In genomic region chr21:42525676-42526378, GRCh38 we compare ENCODE assay signal across 12 cellular contexts. TPM values are rescaled to one million over a fixed set of nuclear protein-coding genes. Genes with fewer than 3 reads are reported as not detected.
DNase-seq lines count a peak whose midpoint lies in the region; ATAC-seq, FAIRE-seq and TF ChIP-seq lines count a peak whose summit lies in the region.
"Had no signal": no experiment of that assay in that cellular context is flagged by ENCODE, and none has a peak within 500 bp of the region (broad histone marks: within the 10 kb centered on the region; RNA-seq: fewer than 3 reads in every experiment).

No MANE protein-coding gene starts in this region.

- H3K9ac ChIP-seq in HepG2 (ENCODE audit: insufficient read depth, low read depth, low read length) = no peak overlapping the region
- H3K9ac ChIP-seq in stomach smooth muscle (ENCODE audit: low read length in 2 of 2) = peak overlapping the region in 1 of 2 donors; percentile 21

- no peak for TF ChIP-seq POLR2A in HepG2 (IDR thresholded peaks at IDR 0.05; ENCODE audit: insufficient read depth in 1 of 2, low read depth in 2 of 2, low read length in 2 of 2)

- no peak overlapping the region for H2AFZ ChIP-seq in OCI-LY7 (ENCODE audit: low read length)
- no peak overlapping the region for H2AFZ ChIP-seq in HepG2 (ENCODE audit: low read length)

- in situ Hi-C loops in HepG2 (cut with HindIII; ENCODE audit: extremely low pct_ligation_motif_present, low pct_unique_long_range_greater_than_20kb) = no loop called here

- TF ChIP-seq EP300 in HepG2 (IDR thresholded peaks at IDR 0.05; ENCODE audit: low read depth in 2 of 2, low read length in 2 of 2) (no peak), HepG2 (CRISPR knock-in tag; IDR thresholded peaks at IDR 0.05; ENCODE audit: borderline replicate concordance) (no peak)

- H3K36me3 ChIP-seq in OCI-LY7 (ENCODE audit: insufficient read depth, low read length) = peaks cover 91% of the 10 kb centered on the region
- H3K36me3 ChIP-seq in HepG2 (replicated peaks in 1 of 2; ENCODE audit: control insufficient read depth in 1 of 2, insufficient read depth in 2 of 2, low read length in 2 of 2) = no peaks in the 10 kb centered on the region
- H3K36me3 ChIP-seq in stomach smooth muscle (ENCODE audit: control insufficient read depth in 2 of 2, insufficient read depth in 2 of 2, low read length in 2 of 2) = peaks cover 0 to 6% of the 10 kb centered on the region in 2 donors
- H3K36me3 ChIP-seq: right atrium auricular region had no signal

- BruUV-seq in OCI-LY7 (replicated peaks; lab: Mats Ljungman, UMichigan) (TSS peak; percentile 52), HepG2 (replicated peaks; lab: Mats Ljungman, UMichigan) (no TSS peak)

- DNase-seq in activated effector memory CD4-positive, alpha-beta T cell treated with anti-CD3 and anti-CD28 coated beads, Interleukin-2, amount 50 U/mL, for 16 hours = peak; percentile 5
- no peak for DNase-seq in activated effector memory CD4-positive, alpha-beta T cell treated with Interleukin-2 at 50 U/mL for 16 hours
- DNase-seq in OCI-LY7 (ENCODE audit: low spot score) (no peak), HepG2 (ENCODE audit: low spot score) (no peak), AG20443 (ENCODE audit: low spot score) (no peak), retina (no peak)
- DNase-seq: activated T-cell treated with anti-CD3 and anti-CD28 coated beads for 4 hours, PC-3 had no signal

- H4K20me1 ChIP-seq in OCI-LY7 (ENCODE audit: insufficient read depth, low read length) (no peaks in the 10 kb centered on the region), HepG2 (ENCODE audit: insufficient read depth, low read length) (no peaks in the 10 kb centered on the region)

- POLR2A ChIA-PET in OCI-LY7 (lab: Charles Lee) (interaction anchor here (0.8 to 3.5 kb wide), 4 partner anchors 11 to 64 kb away, joined by 3 to 32 read pairs (median 4); no protein-coding TSS in a partner anchor), HepG2 (lab: Yijun Ruan, JAX) (interaction anchor here (0.8 kb wide), 1 partner anchor 11 kb away, joined by 3 read pairs; no protein-coding TSS in a partner anchor)

- CTCF ChIA-PET in OCI-LY7 (lab: Charles Lee; ENCODE audit: unreplicated experiment) (interaction anchor here (0.7 to 2.9 kb wide), 3 partner anchors 8 to 35 kb away, joined by 3 to 12 read pairs (median 3); no protein-coding TSS in a partner anchor), HepG2 (lab: Yijun Ruan, JAX; ENCODE audit: low intra/inter-chr PET ratio, low total read pairs) (no interaction called here)

- H3K27me3 ChIP-seq in HepG2 (ENCODE audit: control insufficient read depth in 1 of 2, insufficient read depth in 2 of 2, low read length in 2 of 2) (peaks cover 0 to 4% of the 10 kb centered on the region in 2 experiments; a peak in 1 of 5 replicates), stomach smooth muscle (ENCODE audit: control insufficient read depth in 1 of 2, insufficient read depth in 2 of 2, low read length in 2 of 2) (no peaks in the 10 kb centered on the region)
- H3K27me3 ChIP-seq: right atrium auricular region had no signal

- peaks cover 76% of the 10 kb centered on the region for H3K4me1 ChIP-seq in OCI-LY7 (ENCODE audit: insufficient read depth, low read length, poor library complexity, severe bottlenecking)
- H3K4me1 ChIP-seq in HepG2 (ENCODE audit: insufficient read depth, low read length) = peaks cover 40% of the 10 kb centered on the region
- H3K4me1 ChIP-seq in stomach smooth muscle (ENCODE audit: control insufficient read depth, insufficient read depth, low read length) = peaks cover 42% of the 10 kb centered on the region

- H3K27ac ChIP-seq in OCI-LY7 (ENCODE audit: low read depth, low read length, poor library complexity, severe bottlenecking) = peak overlapping the region; percentile 98
- H3K27ac ChIP-seq in HepG2 (ENCODE audit: extremely low read length, insufficient read depth, low read length) = no peak overlapping the region
- H3K27ac ChIP-seq in stomach smooth muscle (ENCODE audit: low read length) = peak overlapping the region; percentile 92

- TF ChIP-seq CTCF in OCI-LY7 (conservative IDR thresholded peaks at IDR 0.05; ENCODE audit: low read length) = no peak
- TF ChIP-seq CTCF in HepG2 (CRISPR knock-in tag; IDR thresholded peaks at IDR 0.05) = no peak

- TF ChIP-seq RAD21 in HepG2 (CRISPR knock-in tag; IDR thresholded peaks at IDR 0.05) = no peak

- FAIRE-seq in HepG2 (lab: Jason Lieb, UNC) = no peak

- H3K4me3 ChIP-seq in OCI-LY7 (ENCODE audit: low read depth, low read length, poor library complexity, severe bottlenecking) (peak overlapping the region; percentile 59), HepG2 (replicated peaks in 1 of 3; ENCODE audit: insufficient read depth in 1 of 3, low read depth in 2 of 3, low read length in 3 of 3) (no peak overlapping the region), stomach smooth muscle (ENCODE audit: low read length in 2 of 2) (peak overlapping the region in 1 of 2 donors; percentile 15)

- peak overlapping the region; percentile 97 for H3K4me2 ChIP-seq in OCI-LY7 (ENCODE audit: low read length)
- peak overlapping the region; percentile 36 for H3K4me2 ChIP-seq in HepG2 (ENCODE audit: low read depth, low read length)

- no peaks in the 10 kb centered on the region for H3K9me2 ChIP-seq in OCI-LY7 (ENCODE audit: insufficient read depth, low read length)

- H3K9me3 ChIP-seq in OCI-LY7 (ENCODE audit: low read length) (no peaks in the 10 kb centered on the region), HepG2 (ENCODE audit: low read length) (no peaks in the 10 kb centered on the region), stomach smooth muscle (ENCODE audit: control insufficient read depth in 2 of 2, low read length in 2 of 2) (no peaks in the 10 kb centered on the region)
- H3K9me3 ChIP-seq: right atrium auricular region had no signal

- peaks cover 57% of the 10 kb centered on the region for H3K79me2 ChIP-seq in OCI-LY7 (ENCODE audit: insufficient read depth, low read depth, low read length)
- no peaks in the 10 kb centered on the region for H3K79me2 ChIP-seq in HepG2 (ENCODE audit: insufficient read depth, low read length)

- 10% methylated on average over 9 of the region's 9 CpGs for WGBS in HepG2 (ENCODE audit: low lambda C conversion rate)

- ATAC-seq in HepG2 (no peak), HG02840 (IDR thresholded peaks at IDR 0.05; ENCODE audit: low FRiP score, unreplicated experiment) (no peak)
- ATAC-seq: PC-3 had no signal

- intact Hi-C loops in OCI-LY7 (cut with micrococcal nuclease; ENCODE audit: unreplicated experiment) = loop anchor here (5.0 kb wide), 1 partner anchor 36 kb away; no protein-coding TSS in a partner anchor
- intact Hi-C loops in HepG2 (cut with micrococcal nuclease; ENCODE audit: unreplicated experiment) = loop anchor here (5.0 kb wide), 1 partner anchor 46 kb away; no protein-coding TSS in a partner anchor

RNA-seq across cellular contexts. Expression of gene SLC37A1, which starts 12.2 kb away (rescaled TPM):
- 20.5 and 27.6 TPM in 2 replicates for total RNA-seq in OCI-LY7 (2014; rRNA removed; shearing (Covaris generic))
- 22.5 and 29.4 TPM in 2 replicates for total RNA-seq in OCI-LY7 (2022)
- total RNA-seq in HepG2 (2016; rRNA removed; fragmentation: Illumina TruSeq; extraction: Trizol) = 0.17 and 0.40 TPM in 2 replicates
- 0.18 TPM in 1 of 2 replicates, not detected in the other for total RNA-seq in HepG2 (2016; cell fraction: cytosol; rRNA removed; fragmentation: Illumina TruSeq; extraction: Trizol; ENCODE audit: low read depth)
- 0.10 and 0.28 TPM in 2 replicates for total RNA-seq in HepG2 (2016; cell fraction: insoluble cytoplasmic fraction; rRNA removed; fragmentation: Illumina TruSeq; extraction: Trizol)
- total RNA-seq in HepG2 (2016; cell fraction: membrane; rRNA removed; fragmentation: Illumina TruSeq; extraction: Trizol) = 0.31 and 0.48 TPM in 2 replicates
- total RNA-seq in HepG2 (2016; cell fraction: nucleus; rRNA removed; fragmentation: Illumina TruSeq; extraction: Trizol) = 0.31 and 0.34 TPM in 2 replicates
- 0.14 and 0.22 TPM in 2 replicates for polyA plus RNA-seq in HepG2 (2011; rRNA removed)
- 0.12 and 0.14 TPM in 2 replicates for polyA plus RNA-seq in HepG2 (2011; cell fraction: cytosol; rRNA removed)
- 0.19 and 0.29 TPM in 2 replicates for polyA plus RNA-seq in HepG2 (2011; cell fraction: nucleus; rRNA removed)
- polyA plus RNA-seq in HepG2 (2012) = 0.13 and 0.28 TPM in 2 replicates
- 0.18 and 0.58 TPM in 2 replicates for polyA plus RNA-seq in HepG2 (2016; cell fraction: cytosol; fragmentation: Illumina TruSeq; extraction: Trizol; ENCODE audit: low read depth)
- polyA plus RNA-seq in HepG2 (2016; cell fraction: insoluble cytoplasmic fraction; fragmentation: Illumina TruSeq; extraction: Trizol; ENCODE audit: low read depth) = 0.12 and 0.25 TPM in 2 replicates
- 0.35 and 0.40 TPM in 2 replicates for polyA plus RNA-seq in HepG2 (2016; cell fraction: membrane; fragmentation: Illumina TruSeq; extraction: Trizol; ENCODE audit: low read depth)
- polyA plus RNA-seq in HepG2 (2016; cell fraction: nucleus; fragmentation: Illumina TruSeq; extraction: Trizol; ENCODE audit: insufficient read depth, low read depth) = 0.37 and 0.70 TPM in 2 replicates
- 0.80 and 7.9 TPM in 2 replicates for polyA minus RNA-seq in HepG2 (2011; rRNA and poly(A)+ RNA removed; ENCODE audit: low replicate concordance)
- polyA minus RNA-seq in HepG2 (2011; cell fraction: cytosol; rRNA and poly(A)+ RNA removed) = 0.49 TPM in 1 of 2 replicates, not detected in the other
- 0.12 and 0.39 TPM in 2 replicates for polyA minus RNA-seq in HepG2 (2011; cell fraction: nucleus; rRNA and poly(A)+ RNA removed)

RNA-seq across cellular contexts. Expression of gene RSPH1, which starts 29.8 kb away (rescaled TPM):
- 1.9 and 3.9 TPM in 2 replicates for total RNA-seq in OCI-LY7 (2014; rRNA removed; shearing (Covaris generic))
- total RNA-seq in OCI-LY7 (2022) = 2.5 and 3.5 TPM in 2 replicates
- total RNA-seq in HepG2 (2016; rRNA removed; fragmentation: Illumina TruSeq; extraction: Trizol) = not detected in 2 replicates
- total RNA-seq in HepG2 (2016; cell fraction: cytosol; rRNA removed; fragmentation: Illumina TruSeq; extraction: Trizol; ENCODE audit: low read depth) = not detected in 2 replicates
- not detected in 2 replicates for total RNA-seq in HepG2 (2016; cell fraction: insoluble cytoplasmic fraction; rRNA removed; fragmentation: Illumina TruSeq; extraction: Trizol)
- total RNA-seq in HepG2 (2016; cell fraction: membrane; rRNA removed; fragmentation: Illumina TruSeq; extraction: Trizol) = not detected in 2 replicates
- not detected in 2 replicates for total RNA-seq in HepG2 (2016; cell fraction: nucleus; rRNA removed; fragmentation: Illumina TruSeq; extraction: Trizol)
- not detected in 2 replicates for polyA plus RNA-seq in HepG2 (2011; rRNA removed)
- polyA plus RNA-seq in HepG2 (2011; cell fraction: cytosol; rRNA removed) = not detected in 2 replicates
- not detected in 2 replicates for polyA plus RNA-seq in HepG2 (2011; cell fraction: nucleus; rRNA removed)
- not detected in 2 replicates for polyA plus RNA-seq in HepG2 (2012)
- polyA plus RNA-seq in HepG2 (2016; cell fraction: cytosol; fragmentation: Illumina TruSeq; extraction: Trizol; ENCODE audit: low read depth) = not detected in 2 replicates
- polyA plus RNA-seq in HepG2 (2016; cell fraction: insoluble cytoplasmic fraction; fragmentation: Illumina TruSeq; extraction: Trizol; ENCODE audit: low read depth) = not detected in 2 replicates
- polyA plus RNA-seq in HepG2 (2016; cell fraction: membrane; fragmentation: Illumina TruSeq; extraction: Trizol; ENCODE audit: low read depth) = not detected in 2 replicates
- polyA plus RNA-seq in HepG2 (2016; cell fraction: nucleus; fragmentation: Illumina TruSeq; extraction: Trizol; ENCODE audit: insufficient read depth, low read depth) = not detected in 2 replicates
- not detected in 2 replicates for polyA minus RNA-seq in HepG2 (2011; rRNA and poly(A)+ RNA removed; ENCODE audit: low replicate concordance)
- not detected in 2 replicates for polyA minus RNA-seq in HepG2 (2011; cell fraction: cytosol; rRNA and poly(A)+ RNA removed)
- not detected in 2 replicates for polyA minus RNA-seq in HepG2 (2011; cell fraction: nucleus; rRNA and poly(A)+ RNA removed)
- total RNA-seq: lung microvascular endothelial cell, right atrium auricular region had no signal

Comparison
In these comparisons a context has a peak if more than half of its experiments do, and no peak if none do; other contexts are left out.
1. RNA of gene SLC37A1, which starts 12.2 kb away (total RNA-seq): 20.5 to 29.4 TPM in OCI-LY7; 0.10 to 0.48 TPM in HepG2; every median in the first group is over 10 times any median in the second.